Comparison of ENCODE assay signal across 12 cellular contexts in genomic region chr18:46754188-46754587, GRCh38.
A peak's percentile ranks its signal among the peaks of the same experiment; 100 is the strongest.
DNase-seq lines count a peak whose midpoint lies in the region; ATAC-seq and TF ChIP-seq lines count a peak whose summit lies in the region.
"Had no signal": no experiment of that assay in that cellular context is flagged by ENCODE, and none has a peak within 500 bp of the region (broad histone marks: within the 10 kb centered on the region; RNA-seq: fewer than 3 reads in every experiment).

No MANE protein-coding gene starts in this region.

- CTCF ChIA-PET in activated naive CD4-positive, alpha-beta T cell treated with anti-CD3 and anti-CD28 coated beads, Interleukin-2, amount 10 ng/mL, durations not matched to agents 7 days and 5 days (lab: Charles Lee), result no interaction called here

- H3K27ac Mint-ChIP-seq in activated naive CD4-positive, alpha-beta T cell treated with anti-CD3 and anti-CD28 coated beads, Interleukin-2, amount 10 ng/mL, durations not matched to agents 7 days and 5 days, result no peak overlapping the region
- H3K27ac Mint-ChIP-seq in stimulated activated naive CD8-positive, alpha-beta T cell treated with anti-CD3 and anti-CD28 coated beads, Interleukin-15, amount 100 ng/mL, for 72 hours, result no peak overlapping the region
- H3K27ac Mint-ChIP-seq: activated naive CD4-positive, alpha-beta T cell treated with anti-CD3 and anti-CD28 coated beads, Interleukin-2, amount 50 U/mL, for 72 hours had no signal

- H3K4me3 ChIP-seq in NB4 (ENCODE audit: low read depth, low read length), result no peak overlapping the region

- peaks cover 28% of the 10 kb centered on the region for H3K4me1 Mint-ChIP-seq in activated naive CD4-positive, alpha-beta T cell treated with anti-CD3 and anti-CD28 coated beads, Interleukin-2, amount 10 ng/mL, durations not matched to agents 7 days and 5 days
- H3K4me1 Mint-ChIP-seq in stimulated activated naive CD8-positive, alpha-beta T cell treated with anti-CD3 and anti-CD28 coated beads, Interleukin-15, amount 100 ng/mL, for 72 hours, result peaks cover 41% of the 10 kb centered on the region

- H3K27me3 Mint-ChIP-seq in activated naive CD4-positive, alpha-beta T cell treated with anti-CD3 and anti-CD28 coated beads, Interleukin-2, amount 10 ng/mL, durations not matched to agents 7 days and 5 days, result peaks cover 77% of the 10 kb centered on the region
- H3K27me3 Mint-ChIP-seq in stimulated activated naive CD8-positive, alpha-beta T cell treated with anti-CD3 and anti-CD28 coated beads, Interleukin-15, amount 100 ng/mL, for 72 hours, result peaks cover 87% of the 10 kb centered on the region

- TF ChIP-seq CTCF in NB4 (IDR thresholded peaks at IDR 0.05; ENCODE audit: low read depth, low read length), result no peak

- TF ChIP-seq POLR2A in NB4 (IDR thresholded peaks at IDR 0.05; ENCODE audit: extremely low read depth, insufficient read length), result no peak

- H3K4me3 Mint-ChIP-seq in activated naive CD4-positive, alpha-beta T cell treated with anti-CD3 and anti-CD28 coated beads, Interleukin-2, amount 10 ng/mL, durations not matched to agents 7 days and 5 days, result no peak overlapping the region
- no peak overlapping the region for H3K4me3 Mint-ChIP-seq in stimulated activated naive CD8-positive, alpha-beta T cell treated with anti-CD3 and anti-CD28 coated beads, Interleukin-15, amount 100 ng/mL, for 72 hours

- no peaks in the 10 kb centered on the region for H3K36me3 Mint-ChIP-seq in activated naive CD4-positive, alpha-beta T cell treated with anti-CD3 and anti-CD28 coated beads, Interleukin-2, amount 10 ng/mL, durations not matched to agents 7 days and 5 days

- ATAC-seq in HG02798 (IDR thresholded peaks at IDR 0.05; ENCODE audit: poor library complexity, unreplicated experiment), result peak; percentile 75
- peak; percentile 53 for ATAC-seq in stimulated activated naive CD8-positive, alpha-beta T cell treated with anti-CD3 and anti-CD28 coated beads, Interleukin-15, amount 100 ng/mL, for 72 hours
- no peak for ATAC-seq in GM18870 (IDR thresholded peaks at IDR 0.05; ENCODE audit: unreplicated experiment)
- ATAC-seq: activated naive CD4-positive, alpha-beta T cell treated with anti-CD3 and anti-CD28 coated beads, Interleukin-2, amount 50 U/mL, for 72 hours had no signal

- H3K9me3 Mint-ChIP-seq in activated naive CD4-positive, alpha-beta T cell treated with anti-CD3 and anti-CD28 coated beads, Interleukin-2, amount 10 ng/mL, durations not matched to agents 7 days and 5 days, result no peaks in the 10 kb centered on the region
- H3K9me3 Mint-ChIP-seq in stimulated activated naive CD8-positive, alpha-beta T cell treated with anti-CD3 and anti-CD28 coated beads, Interleukin-15, amount 100 ng/mL, for 72 hours, result no peaks in the 10 kb centered on the region
- H3K9me3 Mint-ChIP-seq: activated naive CD4-positive, alpha-beta T cell treated with anti-CD3 and anti-CD28 coated beads, Interleukin-2, amount 50 U/mL, for 72 hours; neural crest cell had no signal

- DNase-seq in activated naive CD4-positive, alpha-beta T cell treated with anti-CD3 and anti-CD28 coated beads, Interleukin-2, amount 10 ng/mL, durations not matched to agents 7 days and 5 days, result peak; percentile 28
- no peak for DNase-seq in activated naive CD4-positive, alpha-beta T cell treated with Interleukin-2 at 50 U/mL for 16 hours
- DNase-seq in NB4 (ENCODE audit: low read depth), result peak; percentile 41
- DNase-seq in stimulated activated naive CD8-positive, alpha-beta T cell treated with anti-CD3 and anti-CD28 coated beads, Interleukin-15, amount 100 ng/mL, for 72 hours, result no peak
- no peak for DNase-seq in activated effector memory CD4-positive, alpha-beta T cell treated with anti-CD3 and anti-CD28 coated beads, Interleukin-2, amount 50 U/mL, for 16 hours
- DNase-seq in activated CD4-positive, alpha-beta T cell treated with anti-CD3 and anti-CD28 coated beads for 48 hours, result no peak
- DNase-seq: stimulated activated CD4-positive, alpha-beta T cell treated with anti-CD3 and anti-CD28 coated beads, Interleukin-4, amount 100 ng/mL, for 4 hours; T-helper 9 cell had no signal

Comparison
In these comparisons a context has a peak if more than half of its experiments do, and no peak if none do; other contexts are left out.
1. DNase-seq: peak in activated naive CD4-positive, alpha-beta T cell treated with anti-CD3 and anti-CD28 coated beads, Interleukin-2, amount 10 ng/mL, durations not matched to agents 7 days and 5 days (single experiment) and NB4 (single experiment); none in activated naive CD4-positive, alpha-beta T cell treated with Interleukin-2 at 50 U/mL for 16 hours (single experiment), stimulated activated naive CD8-positive, alpha-beta T cell treated with anti-CD3 and anti-CD28 coated beads, Interleukin-15, amount 100 ng/mL, for 72 hours (0 of 2), activated effector memory CD4-positive, alpha-beta T cell treated with anti-CD3 and anti-CD28 coated beads, Interleukin-2, amount 50 U/mL, for 16 hours (single experiment) and activated CD4-positive, alpha-beta T cell treated with anti-CD3 and anti-CD28 coated beads for 48 hours (single experiment).